ENCODE assay signal across 21 cellular contexts in genomic region chr7:86328801-86329433, GRCh38.
"Had no signal": no experiment of that assay in that cellular context is flagged by ENCODE, and none has a peak within 500 bp of the region (broad histone marks: within the 10 kb centered on the region; RNA-seq: fewer than 3 reads in every experiment).

No MANE protein-coding gene starts in this region.

- ATAC-seq: activated CD8-positive, alpha-beta memory T cell treated with anti-CD3 and anti-CD28 coated beads, Interleukin-2, amount 10 ng/mL, durations not matched to agents 7 days and 5 days; activated CD8-positive, alpha-beta T cell treated with anti-CD3 and anti-CD28 coated beads for 36 hours; natural killer cell had no signal

- H3K4me3 ChIP-seq: colonic mucosa, left ventricle myocardium inferior, sigmoid colon, smooth muscle cell, testis, uterus had no signal

- H3K4me1 ChIP-seq: colonic mucosa, left ventricle myocardium inferior, sigmoid colon, testis, uterus had no signal

- H3K36me3 ChIP-seq: colonic mucosa, left ventricle myocardium inferior, sigmoid colon, uterus had no signal

- DNase-seq: activated CD4-positive, alpha-beta T cell treated with anti-CD3 and anti-CD28 coated beads, Interleukin-2, amount 10 ng/mL, durations not matched to agents 7 days and 5 days; activated CD4-positive, CD25-positive, alpha-beta regulatory T cell treated with anti-CD3 and anti-CD28 coated beads, Interleukin-2, amount 50 U/mL, for 72 hours; activated CD8-positive, alpha-beta memory T cell treated with anti-CD3 and anti-CD28 coated beads, Interleukin-2, amount 10 ng/mL, durations not matched to agents 7 days and 5 days; activated CD8-positive, alpha-beta T cell treated with anti-CD3 and anti-CD28 coated beads for 36 hours; activated effector memory CD4-positive, alpha-beta T cell treated with anti-CD3 and anti-CD28 coated beads, Interleukin-2, amount 50 U/mL, for 16 hours; activated naive CD4-positive, alpha-beta T cell treated with anti-CD3 and anti-CD28 coated beads, Interleukin-2, amount 10 ng/mL, durations not matched to agents 7 days and 5 days; activated T-cell treated with anti-CD3 and anti-CD28 coated beads for 4 hours; amygdala; colonic mucosa; left ventricle myocardium inferior; natural killer cell; nucleus accumbens; posterior cingulate gyrus; retina; sigmoid colon; stimulated activated CD4-positive, alpha-beta T cell treated with anti-CD3 and anti-CD28 coated beads, Interleukin-15, amount 100 ng/mL, for 24 hours; stimulated activated naive CD4-positive, alpha-beta T cell; testis; trophoblast cell; uterus had no signal

- H3K9me3 ChIP-seq: colonic mucosa, sigmoid colon, testis, uterus had no signal

- H3K27me3 ChIP-seq: colonic mucosa, sigmoid colon, testis had no signal
